Comparison of ENCODE assay signal across 8 cellular contexts in the genomic region with DNA sequence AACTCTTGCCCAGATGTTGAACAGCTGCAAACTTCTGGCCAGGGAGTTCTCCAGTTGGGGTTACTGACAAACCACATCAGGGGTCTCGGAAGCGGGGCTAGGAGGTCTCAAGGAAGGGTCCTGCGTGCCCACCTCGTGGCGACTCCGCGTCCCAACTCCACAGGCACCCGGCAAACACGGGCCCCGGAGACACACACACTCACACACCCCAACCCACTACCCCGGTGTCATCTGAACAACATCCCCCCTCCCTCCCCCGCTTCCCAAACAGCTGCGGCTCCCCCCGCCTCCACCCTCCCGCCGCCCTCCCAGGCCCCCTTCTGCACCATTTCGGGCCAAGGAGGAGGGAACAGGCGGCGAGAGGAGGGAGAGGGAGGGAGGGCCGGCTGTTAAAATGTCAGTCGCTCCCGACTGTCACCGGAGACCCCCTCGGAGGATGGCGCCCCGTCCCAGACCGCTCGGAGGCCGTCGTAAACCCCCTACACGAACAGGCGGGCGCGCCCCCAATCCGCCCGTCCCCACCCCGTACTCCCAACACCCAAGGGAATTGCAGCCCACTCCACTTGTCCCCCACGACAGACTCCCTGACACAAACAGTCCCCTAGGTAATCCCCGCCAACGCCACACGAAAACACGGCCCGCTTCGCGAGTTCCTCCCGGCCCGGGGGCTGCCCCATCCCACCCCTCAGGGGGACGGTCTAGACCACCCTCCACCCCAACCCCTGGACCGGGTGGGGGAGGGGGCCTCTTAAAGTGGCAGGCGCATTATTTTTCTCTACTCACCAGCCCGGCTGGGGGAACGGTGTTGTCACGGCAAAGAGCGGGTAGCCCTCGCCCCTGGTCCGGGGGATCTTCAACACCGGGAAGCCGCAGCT. TPM values are rescaled to one million over a fixed set of nuclear protein-coding genes. Genes with fewer than 3 reads are reported as not detected.
DNase-seq lines count a peak whose midpoint lies in the region; ATAC-seq lines count a peak whose summit lies in the region.

No MANE protein-coding gene starts in this region.

- H3K9me3 Mint-ChIP-seq in CD8-positive, alpha-beta memory T cell, result peaks cover 0 to under 1% (median 0%) of the 10 kb centered on the region in 5 donors
- H3K9me3 Mint-ChIP-seq in central memory CD8-positive, alpha-beta T cell, result no peaks in the 10 kb centered on the region
- H3K9me3 Mint-ChIP-seq in stimulated activated effector memory CD8-positive, alpha-beta T cell treated with anti-CD3 and anti-CD28 coated beads, Interleukin-12 subunit alpha, Interleukin-12 subunit beta, amount 100 ng/mL, for 72 hours, result no peaks in the 10 kb centered on the region

- H3K36me3 Mint-ChIP-seq in CD8-positive, alpha-beta memory T cell, result peaks cover 0 to 35% (median 2%) of the 10 kb centered on the region in 3 donors
- H3K36me3 Mint-ChIP-seq in central memory CD8-positive, alpha-beta T cell (ENCODE audit: insufficient read depth), result peaks cover 32% of the 10 kb centered on the region
- peaks cover 56% of the 10 kb centered on the region for H3K36me3 Mint-ChIP-seq in stimulated activated effector memory CD8-positive, alpha-beta T cell treated with anti-CD3 and anti-CD28 coated beads, Interleukin-12 subunit alpha, Interleukin-12 subunit beta, amount 100 ng/mL, for 72 hours

- no peaks in the 10 kb centered on the region for H3K9me3 ChIP-seq in CD8-positive, alpha-beta memory T cell (ENCODE audit: low read length)

- H3K4me1 ChIP-seq in CD8-positive, alpha-beta memory T cell (ENCODE audit: insufficient read depth, low read length), result peaks cover 80% of the 10 kb centered on the region

- peak overlapping the region; percentile 85 for H3K4me3 ChIP-seq in CD8-positive, alpha-beta memory T cell (ENCODE audit: low read length)

- H3K27me3 ChIP-seq in CD8-positive, alpha-beta memory T cell (ENCODE audit: insufficient read depth, low read length, poor library complexity, severe bottlenecking), result no peaks in the 10 kb centered on the region

- CTCF ChIA-PET in CD8-positive, alpha-beta memory T cell (lab: Charles Lee), result interaction anchor here (1.0 to 13.1 kb wide), 15 partner anchors 10 to 192 kb away, joined by 3 to 177 read pairs (median 8); a partner anchor contains a TSS

- peaks cover 0 to 1% of the 10 kb centered on the region in 2 donors for H3K27me3 Mint-ChIP-seq in CD8-positive, alpha-beta memory T cell
- H3K27me3 Mint-ChIP-seq in central memory CD8-positive, alpha-beta T cell, result no peaks in the 10 kb centered on the region

- POLR2A ChIA-PET in CD8-positive, alpha-beta memory T cell (lab: Charles Lee), result interaction anchor here (0.6 to 3.7 kb wide), 16 partner anchors 9 to 1237 kb away, joined by 3 to 49 read pairs (median 6); a partner anchor contains a TSS

- H3K27ac ChIP-seq in CD8-positive, alpha-beta memory T cell (ENCODE audit: low read depth, low read length), result peak overlapping the region; percentile 95

- H3K27ac Mint-ChIP-seq in CD8-positive, alpha-beta memory T cell, result peak overlapping the region; percentile 85 to 100 (median 96)
- H3K27ac Mint-ChIP-seq in central memory CD8-positive, alpha-beta T cell (ENCODE audit: low read depth), result peak overlapping the region; percentile 99
- peak overlapping the region; percentile 99 for H3K27ac Mint-ChIP-seq in stimulated activated effector memory CD8-positive, alpha-beta T cell treated with anti-CD3 and anti-CD28 coated beads, Interleukin-12 subunit alpha, Interleukin-12 subunit beta, amount 100 ng/mL, for 72 hours

- peaks cover 2% of the 10 kb centered on the region for H3K36me3 ChIP-seq in CD8-positive, alpha-beta memory T cell (ENCODE audit: insufficient read depth, low read length)

- peak; percentile 8 for ATAC-seq in HG02759 (IDR thresholded peaks at IDR 0.05; ENCODE audit: unreplicated experiment)
- no peak for ATAC-seq in central memory CD8-positive, alpha-beta T cell (replicated peaks; ENCODE audit: extremely low read depth, poor library complexity, severe bottlenecking)
- no peak for ATAC-seq in stimulated activated effector memory CD8-positive, alpha-beta T cell treated with anti-CD3 and anti-CD28 coated beads, Interleukin-12 subunit alpha, Interleukin-12 subunit beta, amount 100 ng/mL, for 72 hours

- peak overlapping the region; percentile 81 to 98 (median 93) for H3K4me3 Mint-ChIP-seq in CD8-positive, alpha-beta memory T cell
- H3K4me3 Mint-ChIP-seq in central memory CD8-positive, alpha-beta T cell, result peak overlapping the region; percentile 87
- H3K4me3 Mint-ChIP-seq in stimulated activated effector memory CD8-positive, alpha-beta T cell treated with anti-CD3 and anti-CD28 coated beads, Interleukin-12 subunit alpha, Interleukin-12 subunit beta, amount 100 ng/mL, for 72 hours, result peak overlapping the region; percentile 85

- DNase-seq in CD8-positive, alpha-beta memory T cell, result peak in 4 of 5 donors; percentile 32 to 76 (median 49)
- DNase-seq in T-helper 1 cell (peak; percentile 26 to 39 (median 33)), left kidney (ENCODE audit: low read depth, low spot score) (peak; percentile 86), MV-4-11 (lab: John Stamatoyannopoulos, UW) (no peak), GDM1 (lab: John Stamatoyannopoulos, UW) (no peak)
- no peak for DNase-seq in central memory CD8-positive, alpha-beta T cell (ENCODE audit: low spot score in 2 of 2)
- peak in 1 of 2 donors; percentile 81 for DNase-seq in stimulated activated effector memory CD8-positive, alpha-beta T cell treated with anti-CD3 and anti-CD28 coated beads, Interleukin-12 subunit alpha, Interleukin-12 subunit beta, amount 100 ng/mL, for 72 hours (ENCODE audit: low spot score in 2 of 2)

- H3K4me1 Mint-ChIP-seq in CD8-positive, alpha-beta memory T cell, result peaks cover 76 to 79% (median 78%) of the 10 kb centered on the region in 3 donors
- peaks cover 78% of the 10 kb centered on the region for H3K4me1 Mint-ChIP-seq in central memory CD8-positive, alpha-beta T cell
- H3K4me1 Mint-ChIP-seq in stimulated activated effector memory CD8-positive, alpha-beta T cell treated with anti-CD3 and anti-CD28 coated beads, Interleukin-12 subunit alpha, Interleukin-12 subunit beta, amount 100 ng/mL, for 72 hours, result peaks cover 81% of the 10 kb centered on the region

RNA-seq across cellular contexts. Expression of a gene that starts 0.6 kb away (rescaled TPM):
- 10 to 100 TPM; 32.9 to 35.4 TPM for total RNA-seq in CD8-positive, alpha-beta memory T cell
- polyA plus RNA-seq in CD8-positive, alpha-beta memory T cell, result 19.2 TPM

Comparison
In these comparisons a context has a peak if more than half of its experiments do, and no peak if none do; other contexts are left out.
1. DNase-seq: peak in CD8-positive, alpha-beta memory T cell (4 of 5), T-helper 1 cell (5 of 5) and left kidney (single experiment); none in central memory CD8-positive, alpha-beta T cell (0 of 2), MV-4-11 (single experiment) and GDM1 (single experiment).
2. Peak in every context shown above with its lines, with median percentiles within 50 percentile points of each other: H3K27ac Mint-ChIP-seq and H3K4me3 Mint-ChIP-seq.